Comparison of ENCODE assay signal across 1 cellular context in the genomic region with DNA sequence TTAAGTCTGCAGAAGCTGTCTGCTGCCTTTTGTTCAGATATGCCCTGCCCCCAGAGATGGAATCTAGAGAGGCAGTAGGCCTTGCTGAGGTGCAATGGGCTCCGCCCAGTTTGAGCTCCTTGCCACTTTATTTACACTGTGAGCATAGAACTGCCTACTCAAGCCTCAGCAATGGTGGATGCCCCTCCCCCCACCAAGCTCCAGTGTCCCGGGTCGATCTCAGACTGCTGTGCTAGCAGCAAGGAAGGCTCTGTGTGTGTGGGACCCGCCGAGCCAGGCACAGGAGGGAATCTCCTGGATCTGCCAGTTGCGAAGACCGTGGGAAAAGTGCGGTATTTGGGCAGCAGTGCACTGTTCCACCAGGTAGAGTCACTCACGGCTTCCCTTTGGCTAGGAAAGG.
TF ChIP-seq lines count a peak whose summit lies in the region.

No MANE protein-coding gene starts in this region.

TF ChIP-seq in K562, 482 proteins besides CTCF, POLR2A, EP300 and RAD21 (continued from another document):
- TF ChIP-seq YY1 (IDR thresholded peaks at IDR 0.05; ENCODE audit: borderline replicate concordance in 1 of 3, control insufficient read depth in 1 of 3, extremely low read depth in 1 of 3, insufficient read depth in 3 of 3, insufficient read length in 1 of 3, insufficient replicate concordance in 2 of 3, low read depth in 1 of 3, low read length in 2 of 3): peak in 1 of 3 experiments; percentile 51
- TF ChIP-seq DPF2 (IDR thresholded peaks at IDR 0.05): peak; percentile 32; the same call in 1 of the 2 replicates
- peak; percentile 32; the same call in 1 of the 2 replicates for TF ChIP-seq ARID1B (IDR thresholded peaks at IDR 0.05)
- TF ChIP-seq NRF1 (conservative IDR thresholded peaks at IDR 0.05 in 1 of 2, IDR thresholded peaks at IDR 0.05 in 1 of 2): 0 out of 4 replicates have a peak, but pooled peaks of 1 of the 2 experiments have one; percentile 11
- TF ChIP-seq SOX6 (IDR thresholded peaks at IDR 0.05): peak; percentile 20; the same call in 1 of the 2 replicates
- TF ChIP-seq LEF1 (IDR thresholded peaks at IDR 0.05): peak; percentile 40; the same call in 1 of the 2 replicates
- TF ChIP-seq MEIS2 (IDR thresholded peaks at IDR 0.05; ENCODE audit: partially characterized antibody): peak; percentile 7
- 0 out of 2 replicates have a peak, but pooled peaks have one; percentile 21 for TF ChIP-seq RNF2 (IDR thresholded peaks at IDR 0.05)
- 0 out of 4 replicates have a peak, but pooled peaks of 1 of the 2 experiments have one; percentile 17 for TF ChIP-seq FOXK2 (conservative IDR thresholded peaks at IDR 0.05 in 1 of 2, IDR thresholded peaks at IDR 0.05 in 1 of 2; ENCODE audit: low read depth in 2 of 2)
